Comparison of ENCODE assay signal across 11 cellular contexts in the genomic region with DNA sequence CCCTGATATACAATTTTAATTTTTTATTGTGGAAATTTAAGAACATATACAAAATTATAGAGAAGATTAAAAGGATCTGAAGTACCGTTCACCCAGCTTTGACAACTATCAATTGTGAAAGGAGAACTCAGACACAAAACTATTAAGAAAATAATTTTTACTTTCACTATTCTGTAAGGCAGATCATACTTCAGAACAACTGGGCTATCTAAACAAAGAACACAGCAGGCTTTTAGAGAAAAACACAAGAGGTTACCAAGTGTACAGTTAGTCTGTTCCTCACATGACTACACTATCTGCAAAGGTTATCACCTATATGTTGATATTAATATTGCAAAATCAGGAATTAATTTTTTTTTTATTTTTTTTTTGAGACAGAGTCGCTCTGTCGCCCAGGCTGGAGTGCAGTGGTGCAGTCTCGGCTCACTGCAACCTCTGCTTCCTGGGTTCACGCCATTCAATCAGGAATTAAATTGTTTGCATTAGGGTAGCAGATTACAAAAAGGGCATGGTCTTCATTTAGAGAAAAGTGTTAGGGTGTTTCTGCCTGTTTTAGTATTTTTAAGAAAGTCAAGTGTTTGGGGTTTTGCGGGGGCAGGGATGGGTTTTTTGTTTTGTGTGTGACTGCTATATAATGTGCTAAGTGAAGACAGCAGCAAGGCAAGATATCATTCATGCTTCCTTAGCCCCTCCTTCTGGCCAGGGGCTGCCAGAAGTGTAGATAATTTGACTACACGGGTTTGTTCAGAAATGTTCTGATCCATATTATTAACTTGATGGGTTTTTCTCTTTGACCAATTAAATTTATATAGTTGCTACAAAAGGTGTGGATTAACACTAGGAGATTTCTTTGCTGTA. TPM values are rescaled to one million over a fixed set of nuclear protein-coding genes. Genes with fewer than 3 reads are reported as not detected.
DNase-seq lines count a peak whose midpoint lies in the region; ATAC-seq and TF ChIP-seq lines count a peak whose summit lies in the region.
"Had no signal": no experiment of that assay in that cellular context is flagged by ENCODE, and none has a peak within 500 bp of the region (broad histone marks: within the 10 kb centered on the region; RNA-seq: fewer than 3 reads in every experiment).

No MANE protein-coding gene starts in this region.

- H3K79me2 ChIP-seq in hepatocyte: no peaks in the 10 kb centered on the region

- WGBS in hepatocyte (ENCODE audit: low lambda C conversion rate, missing lambda C conversion rate): 54% methylated on average over 7 of the region's 7 CpGs
- 27 to 33% methylated on average over 7 of the region's 7 CpGs for WGBS in upper lobe of left lung, 2 donors

- H3K36me3 ChIP-seq in RWPE2 (ENCODE audit: low read depth) (no peaks in the 10 kb centered on the region), hepatocyte (replicated peaks; ENCODE audit: insufficient read depth, low read depth) (no peaks in the 10 kb centered on the region), upper lobe of left lung (no peaks in the 10 kb centered on the region)

- H4K20me1 ChIP-seq in hepatocyte (ENCODE audit: insufficient read depth, poor library complexity, severe bottlenecking): no peaks in the 10 kb centered on the region

- H3K36me3 Mint-ChIP-seq in activated naive CD4-positive, alpha-beta T cell treated with anti-CD3 and anti-CD28 coated beads, Interleukin-2, amount 50 U/mL, for 24 hours: no peaks in the 10 kb centered on the region

- no peaks in the 10 kb centered on the region for H3K9me2 ChIP-seq in hepatocyte (replicated peaks; ENCODE audit: insufficient read depth)

- peaks cover 1% of the 10 kb centered on the region for H3K27me3 Mint-ChIP-seq in activated naive CD4-positive, alpha-beta T cell treated with anti-CD3 and anti-CD28 coated beads, Interleukin-2, amount 50 U/mL, for 24 hours

- H3K9me3 ChIP-seq in RWPE2 (ENCODE audit: severe bottlenecking) (no peaks in the 10 kb centered on the region), hepatocyte (ENCODE audit: low read depth) (no peaks in the 10 kb centered on the region), upper lobe of left lung (no peaks in the 10 kb centered on the region)

- H3K4me1 ChIP-seq in RWPE2 (ENCODE audit: insufficient read depth, poor library complexity, severe bottlenecking) (no peaks in the 10 kb centered on the region), hepatocyte (ENCODE audit: insufficient read depth) (peaks cover 20% of the 10 kb centered on the region), upper lobe of left lung (peaks cover 0 to 9% (median 3%) of the 10 kb centered on the region in 4 donors)

- H3K27me3 ChIP-seq in RWPE2 (ENCODE audit: insufficient read depth, poor library complexity, severe bottlenecking) (no peaks in the 10 kb centered on the region), hepatocyte (no peaks in the 10 kb centered on the region), upper lobe of left lung (no peaks in the 10 kb centered on the region)

- H3K4me3 Mint-ChIP-seq in activated naive CD4-positive, alpha-beta T cell treated with anti-CD3 and anti-CD28 coated beads, Interleukin-2, amount 50 U/mL, for 24 hours: peak overlapping the region; percentile 53

- no peaks in the 10 kb centered on the region for H3K4me1 Mint-ChIP-seq in activated naive CD4-positive, alpha-beta T cell treated with anti-CD3 and anti-CD28 coated beads, Interleukin-2, amount 50 U/mL, for 24 hours

- no peak for TF ChIP-seq EP300 in upper lobe of left lung (IDR thresholded peaks at IDR 0.05)

- H3K27ac Mint-ChIP-seq in activated naive CD4-positive, alpha-beta T cell treated with anti-CD3 and anti-CD28 coated beads, Interleukin-2, amount 50 U/mL, for 24 hours: no peak overlapping the region

- H3K4me3 ChIP-seq in RWPE2 (ENCODE audit: severe bottlenecking): no peak overlapping the region
- H3K4me3 ChIP-seq in hepatocyte: no peak overlapping the region
- H3K4me3 ChIP-seq in upper lobe of left lung: peak overlapping the region in 3 of 4 donors; percentile 1 to 27 (median 23)

- peak overlapping the region; percentile 35 for H3K4me2 ChIP-seq in hepatocyte

- no peaks in the 10 kb centered on the region for H3K9me3 Mint-ChIP-seq in activated naive CD4-positive, alpha-beta T cell treated with anti-CD3 and anti-CD28 coated beads, Interleukin-2, amount 50 U/mL, for 24 hours

- no peak for DNase-seq in activated naive CD4-positive, alpha-beta T cell treated with Interleukin-2 at 50 U/mL for 16 hours
- DNase-seq in RWPE2 (ENCODE audit: low spot score): no peak
- DNase-seq in hepatocyte (ENCODE audit: low spot score): no peak
- DNase-seq in upper lobe of left lung: no peak
- no peak for DNase-seq in pons (ENCODE audit: low spot score)
- DNase-seq: activated T-cell treated with anti-CD3 and anti-CD28 coated beads for 4 hours, DMS 273 treated with DMSO at 0.1 percent for 48 hours, erythroblast had no signal

- TF ChIP-seq POLR2A in upper lobe of left lung (IDR thresholded peaks at IDR 0.05): no peak

- ATAC-seq in RWPE2 (ENCODE audit: low read depth): peak; percentile 52; the same call in 1 of the 3 replicates
- peak in 1 of 2 donors; percentile 42 for ATAC-seq in upper lobe of left lung (ENCODE audit: low FRiP score in 2 of 2)
- no peak for ATAC-seq in GM21381 (IDR thresholded peaks at IDR 0.05; ENCODE audit: unreplicated experiment)
- ATAC-seq in HG03469 (IDR thresholded peaks at IDR 0.05; ENCODE audit: unreplicated experiment): no peak

- peak; percentile 28 for TF ChIP-seq CTCF in RWPE2 (IDR thresholded peaks at IDR 0.05; ENCODE audit: poor library complexity, severe bottlenecking)
- TF ChIP-seq CTCF in hepatocyte (IDR thresholded peaks at IDR 0.05; ENCODE audit: poor library complexity): no peak
- no peak for TF ChIP-seq CTCF in upper lobe of left lung (IDR thresholded peaks at IDR 0.05)

- H2AFZ ChIP-seq in hepatocyte: no peak overlapping the region

- no peak overlapping the region for H3K27ac ChIP-seq in RWPE2 (ENCODE audit: poor library complexity, severe bottlenecking)
- no peak overlapping the region for H3K27ac ChIP-seq in hepatocyte
- H3K27ac ChIP-seq in upper lobe of left lung: peak overlapping the region in 1 of 4 donors; percentile 42

RNA-seq across cellular contexts. Expression of a gene that starts 27.6 kb away (rescaled TPM):
- total RNA-seq in hepatocyte: 20.5 and 22.2 TPM in 2 replicates
- 3.1 and 3.2 TPM in 2 replicates for polyA plus RNA-seq in hepatocyte
- 10 to 100 TPM; 23.0 to 35.9 (median 27.6) TPM for total RNA-seq in upper lobe of left lung

RNA-seq across cellular contexts. Expression of a gene that starts 34.1 kb away (rescaled TPM):
- total RNA-seq in hepatocyte (7.6 and 12.6 TPM in 2 replicates), upper lobe of left lung (10 to 100 TPM in 4 of 6 donors, 1 to 10 TPM in 2; 3.1 to 46.6 (median 13.9) TPM)
- 7.5 and 7.7 TPM in 2 replicates for polyA plus RNA-seq in hepatocyte

Comparison
In these comparisons a context has a peak if more than half of its experiments do, and no peak if none do; other contexts are left out.
1. H3K4me3 ChIP-seq: peak in upper lobe of left lung (3 of 4); none in RWPE2 (single experiment) and hepatocyte (single experiment).